ENCODE assay signal across 17 cellular contexts in genomic region chr1:19342894-19343616, GRCh38.
"Had no signal": no experiment of that assay in that cellular context is flagged by ENCODE, and none has a peak within 500 bp of the region (broad histone marks: within the 10 kb centered on the region; RNA-seq: fewer than 3 reads in every experiment).

No MANE protein-coding gene starts in this region.

- H3K4me1 Mint-ChIP-seq: activated naive CD8-positive, alpha-beta T cell treated with anti-CD3 and anti-CD28 coated beads for 36 hours; brain had no signal

- H3K4me3 ChIP-seq: coronary artery, hepatocyte, lung, skin epidermis, transverse colon had no signal

- H3K27me3 Mint-ChIP-seq: activated naive CD8-positive, alpha-beta T cell treated with anti-CD3 and anti-CD28 coated beads for 36 hours; brain; natural killer cell treated with Interleukin-12 subunit alpha and Interleukin-12 subunit beta and Interleukin-15 and Interleukin-18, amount 100 ng/mL, for 72 hours; progenitor cell of endocrine pancreas; stimulated activated naive CD8-positive, alpha-beta T cell treated with anti-CD3 and anti-CD28 coated beads, Interleukin-15, Interleukin-2, amounts not matched to agents 100 ng/mL and 50 ng/mL, for 24 hours; T-cell had no signal

- ATAC-seq: natural killer cell treated with Interleukin-12 subunit alpha and Interleukin-12 subunit beta and Interleukin-15 and Interleukin-18, amount 100 ng/mL, for 72 hours; SK-N-SH treated with all-trans-retinoic acid at 6 μM for 48 hours; T-cell had no signal

- H3K27ac Mint-ChIP-seq: activated naive CD8-positive, alpha-beta T cell treated with anti-CD3 and anti-CD28 coated beads for 36 hours; mesothelial cell of epicardium; natural killer cell treated with Interleukin-12 subunit alpha and Interleukin-12 subunit beta and Interleukin-15 and Interleukin-18, amount 100 ng/mL, for 72 hours; stimulated activated naive CD8-positive, alpha-beta T cell treated with anti-CD3 and anti-CD28 coated beads, Interleukin-15, Interleukin-2, amounts not matched to agents 100 ng/mL and 50 ng/mL, for 24 hours; T-cell had no signal

- H3K9me3 ChIP-seq: transverse colon had no signal

- H3K36me3 Mint-ChIP-seq: natural killer cell treated with Interleukin-12 subunit alpha and Interleukin-12 subunit beta and Interleukin-15 and Interleukin-18, amount 100 ng/mL, for 72 hours had no signal

- H3K27me3 ChIP-seq: hepatocyte, transverse colon had no signal

- DNase-seq: activated CD4-positive, alpha-beta T cell treated with anti-CD3 and anti-CD28 coated beads, Interleukin-2, amount 50 U/mL, for 1 hour; activated naive CD4-positive, alpha-beta T cell; activated naive CD8-positive, alpha-beta T cell treated with anti-CD3 and anti-CD28 coated beads for 36 hours; central memory CD4-positive, alpha-beta T cell; occipital lobe; T-cell; transverse colon had no signal

- H3K4me3 Mint-ChIP-seq: activated naive CD8-positive, alpha-beta T cell treated with anti-CD3 and anti-CD28 coated beads for 36 hours; brain; mesothelial cell of epicardium; natural killer cell treated with Interleukin-12 subunit alpha and Interleukin-12 subunit beta and Interleukin-15 and Interleukin-18, amount 100 ng/mL, for 72 hours; stimulated activated naive CD8-positive, alpha-beta T cell treated with anti-CD3 and anti-CD28 coated beads, Interleukin-15, Interleukin-2, amounts not matched to agents 100 ng/mL and 50 ng/mL, for 24 hours; T-cell had no signal

- H3K9me3 Mint-ChIP-seq: activated naive CD8-positive, alpha-beta T cell treated with anti-CD3 and anti-CD28 coated beads for 36 hours; brain; mesothelial cell of epicardium; natural killer cell treated with Interleukin-12 subunit alpha and Interleukin-12 subunit beta and Interleukin-15 and Interleukin-18, amount 100 ng/mL, for 72 hours; stimulated activated naive CD8-positive, alpha-beta T cell treated with anti-CD3 and anti-CD28 coated beads, Interleukin-15, Interleukin-2, amounts not matched to agents 100 ng/mL and 50 ng/mL, for 24 hours; T-cell had no signal

- H3K27ac ChIP-seq: hepatocyte had no signal
